Comparison of ENCODE assay signal across 11 cellular contexts in the genomic region with DNA sequence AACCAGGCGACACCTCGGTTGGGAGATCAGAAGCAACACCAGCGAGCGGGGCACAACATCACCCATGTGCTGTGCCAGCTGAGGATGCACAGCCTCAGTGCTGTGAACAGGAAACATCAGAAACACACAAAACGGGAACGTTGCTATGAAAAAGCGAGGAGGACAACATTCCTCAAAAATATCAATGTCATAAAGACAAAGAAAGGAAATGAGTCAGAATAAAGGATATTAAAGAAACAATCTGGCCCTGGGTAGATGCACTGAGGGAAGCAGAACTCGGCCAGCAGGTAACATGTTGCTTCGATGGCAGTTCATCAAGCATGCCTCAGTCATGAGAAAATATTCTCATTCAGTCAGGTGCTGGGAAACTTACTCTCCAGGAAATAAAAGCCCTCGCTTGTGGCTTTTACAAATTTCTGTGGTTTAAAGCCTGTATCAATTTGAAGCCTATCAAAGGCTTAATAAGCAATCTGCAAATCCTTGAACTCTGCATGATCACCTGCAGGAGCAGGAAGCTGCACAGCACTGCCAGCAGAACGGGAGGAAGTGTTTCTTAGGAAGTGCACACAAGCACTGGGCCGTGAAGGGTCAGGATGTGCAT.
A peak's percentile ranks its signal among the peaks of the same experiment; 100 is the strongest.
DNase-seq lines count a peak whose midpoint lies in the region; ATAC-seq and TF ChIP-seq lines count a peak whose summit lies in the region.
"Had no signal": no experiment of that assay in that cellular context is flagged by ENCODE, and none has a peak within 500 bp of the region (broad histone marks: within the 10 kb centered on the region; RNA-seq: fewer than 3 reads in every experiment).

No MANE protein-coding gene starts in this region.

- 8% methylated on average over 12 of the region's 12 CpGs for WGBS in mammary epithelial cell (ENCODE audit: low coverage, missing lambda C conversion rate)
- WGBS in neuronal stem cell (ENCODE audit: extremely low coverage in 2 of 2, insufficient read length in 2 of 2, insufficient replicate concordance in 1 of 2), 2 donors = no CpG with 5 or more reads among the region's 12 CpGs

- H3K4me1 ChIP-seq in mammary epithelial cell (ENCODE audit: insufficient read depth, low read length) (peaks cover 45% of the 10 kb centered on the region), neuronal stem cell (ENCODE audit: control insufficient read depth in 2 of 2, insufficient read depth in 1 of 2, low read depth in 1 of 2, low read length in 2 of 2) (peaks cover 0 to 5% of the 10 kb centered on the region in 2 donors)
- H3K4me1 ChIP-seq: colonic mucosa, right lobe of liver had no signal

- peak overlapping the region; percentile 24 for H3K4me3 ChIP-seq in Jurkat, Clone E6-1 (ENCODE audit: low read length)
- H3K4me3 ChIP-seq in mammary epithelial cell (replicated peaks in 1 of 3; ENCODE audit: insufficient read depth in 1 of 3, low read depth in 2 of 3, low read length in 3 of 3) = no peak overlapping the region
- no peak overlapping the region for H3K4me3 ChIP-seq in neuronal stem cell (ENCODE audit: low read length in 2 of 2)
- H3K4me3 ChIP-seq: colonic mucosa, esophagus squamous epithelium, right lobe of liver had no signal

- no peak overlapping the region for H3K14ac ChIP-seq in neuronal stem cell (ENCODE audit: low read length)

- intact Hi-C loops in mammary epithelial cell (cut with micrococcal nuclease) = loop anchor here (5.0 kb wide), 1 partner anchor 37 kb away; no protein-coding TSS in a partner anchor

- H2AK5ac ChIP-seq in neuronal stem cell (ENCODE audit: low read depth, low read length) = no peak overlapping the region

- no peak overlapping the region for H2BK120ac ChIP-seq in neuronal stem cell (ENCODE audit: low read depth, low read length)

- no peak overlapping the region for H2BK12ac ChIP-seq in neuronal stem cell (ENCODE audit: low read length)

- H2AFZ ChIP-seq in mammary epithelial cell (ENCODE audit: low read depth, low read length) (peak overlapping the region; percentile 9), neuronal stem cell (ENCODE audit: low read length) (no peak overlapping the region)

- no peak overlapping the region for H2BK5ac ChIP-seq in neuronal stem cell (ENCODE audit: low read length)

- no peaks in the 10 kb centered on the region for H3K36me3 ChIP-seq in mammary epithelial cell (ENCODE audit: insufficient read depth, low read length)
- peaks cover 27 to 91% of the 10 kb centered on the region in 2 donors for H3K36me3 ChIP-seq in neuronal stem cell (replicated peaks in 1 of 2; ENCODE audit: control insufficient read depth in 2 of 2, insufficient read depth in 2 of 2, low read length in 2 of 2)
- H3K36me3 ChIP-seq: colonic mucosa had no signal

- CTCF ChIA-PET in mammary epithelial cell (lab: Charles Lee; ENCODE audit: low non-redundant PET) = no interaction called here

- no peaks in the 10 kb centered on the region for H3K79me1 ChIP-seq in neuronal stem cell (ENCODE audit: low read depth, low read length)

- no peak for ATAC-seq in HG03097 (IDR thresholded peaks at IDR 0.05; ENCODE audit: low FRiP score, unreplicated experiment)

- no peak overlapping the region for H4K8ac ChIP-seq in neuronal stem cell (ENCODE audit: low read depth, low read length)

- no peak overlapping the region for H3K23ac ChIP-seq in neuronal stem cell (ENCODE audit: low read depth, low read length, poor library complexity)

- H3K27me3 ChIP-seq in mammary epithelial cell (ENCODE audit: insufficient read depth, low read length) (no peaks in the 10 kb centered on the region), neuronal stem cell (ENCODE audit: control insufficient read depth in 3 of 3, insufficient read depth in 3 of 3, low read depth in 1 of 3, low read length in 3 of 3) (no peaks in the 10 kb centered on the region)
- H3K27me3 ChIP-seq: colonic mucosa, esophagus squamous epithelium, right lobe of liver had no signal

- no peaks in the 10 kb centered on the region for H4K20me1 ChIP-seq in mammary epithelial cell (ENCODE audit: insufficient read depth, low read length)

- H3K18ac ChIP-seq in neuronal stem cell (ENCODE audit: low read length) = no peak overlapping the region

- H4K91ac ChIP-seq in neuronal stem cell (ENCODE audit: low read depth, low read length, poor library complexity) = no peak overlapping the region

- TF ChIP-seq CTCF in mammary epithelial cell (conservative IDR thresholded peaks at IDR 0.05 in 1 of 2, IDR thresholded peaks at IDR 0.05 in 1 of 2; ENCODE audit: extremely low read depth in 1 of 2, insufficient read depth in 1 of 2, low read depth in 1 of 2, low read length in 2 of 2) = no peak

- in situ Hi-C loops in mammary epithelial cell (cut with MboI; ENCODE audit: low sequenced_read_pairs in 2 of 2) = loop anchor here (25.0 kb wide), 2 partner anchors 377 to 627 kb away; no protein-coding TSS in a partner anchor

- dilution Hi-C loops in mammary epithelial cell (cut with HindIII; ENCODE audit: low sequenced_read_pairs) = no loop called here

- H3K4ac ChIP-seq in neuronal stem cell (ENCODE audit: low read length) = no peak overlapping the region

- no peaks in the 10 kb centered on the region for H3K79me2 ChIP-seq in mammary epithelial cell (ENCODE audit: insufficient read depth, low read length)

- peak overlapping the region; percentile 71 for H3K4me2 ChIP-seq in mammary epithelial cell (ENCODE audit: insufficient read depth, low read depth, low read length)
- H3K4me2 ChIP-seq in neuronal stem cell (ENCODE audit: insufficient read depth, low read length, poor library complexity, severe bottlenecking) = no peak overlapping the region

- H2BK15ac ChIP-seq in neuronal stem cell (ENCODE audit: low read length) = no peak overlapping the region

- BruUV-seq in mammary epithelial cell (replicated peaks; lab: Mats Ljungman, UMichigan) = no TSS peak

- peak; percentile 42 for DNase-seq in DMS79 (lab: John Stamatoyannopoulos, UW)
- DNase-seq in Jurkat, Clone E6-1 (ENCODE audit: low read depth, low spot score) = peak; percentile 93
- DNase-seq in mammary epithelial cell = peak; percentile 72
- DNase-seq in kidney tubule cell (ENCODE audit: low spot score) = peak; percentile 49
- DNase-seq in neuronal stem cell (ENCODE audit: low spot score) = no peak
- no peak for DNase-seq in NCI-H1092 (lab: John Stamatoyannopoulos, UW)
- DNase-seq: colonic mucosa; esophagus squamous epithelium; right lobe of liver; stimulated activated CD8-positive, alpha-beta memory T cell treated with anti-CD3 and anti-CD28 coated beads, Interleukin-4, amount 100 ng/mL, for 48 hours had no signal

- H3K9me3 ChIP-seq in mammary epithelial cell (replicated peaks; ENCODE audit: insufficient read depth, low read length) (no peaks in the 10 kb centered on the region), neuronal stem cell (replicated peaks in 1 of 2; ENCODE audit: control insufficient read depth in 2 of 2, insufficient read depth in 1 of 2, low read depth in 1 of 2, low read length in 2 of 2) (no peaks in the 10 kb centered on the region)
- H3K9me3 ChIP-seq: colonic mucosa, esophagus squamous epithelium, right lobe of liver had no signal

- peak overlapping the region; percentile 28 for H3K27ac ChIP-seq in mammary epithelial cell (ENCODE audit: insufficient read depth, low read depth, low read length)
- H3K27ac ChIP-seq in neuronal stem cell (replicated peaks; ENCODE audit: low read length) = no peak overlapping the region
- H3K27ac ChIP-seq: colonic mucosa, right lobe of liver had no signal

- H3K9ac ChIP-seq in mammary epithelial cell (ENCODE audit: insufficient read depth, low read length) (no peak overlapping the region), neuronal stem cell (ENCODE audit: low read depth, low read length, poor library complexity) (no peak overlapping the region)

Comparison
In these comparisons a context has a peak if more than half of its experiments do, and no peak if none do; other contexts are left out.
1. DNase-seq: peak in DMS79 (single experiment), Jurkat, Clone E6-1 (single experiment), mammary epithelial cell (single experiment) and kidney tubule cell (single experiment); none in neuronal stem cell (single experiment) and NCI-H1092 (single experiment).